Comparison of ENCODE assay signal across 1 cellular context in the genomic region with DNA sequence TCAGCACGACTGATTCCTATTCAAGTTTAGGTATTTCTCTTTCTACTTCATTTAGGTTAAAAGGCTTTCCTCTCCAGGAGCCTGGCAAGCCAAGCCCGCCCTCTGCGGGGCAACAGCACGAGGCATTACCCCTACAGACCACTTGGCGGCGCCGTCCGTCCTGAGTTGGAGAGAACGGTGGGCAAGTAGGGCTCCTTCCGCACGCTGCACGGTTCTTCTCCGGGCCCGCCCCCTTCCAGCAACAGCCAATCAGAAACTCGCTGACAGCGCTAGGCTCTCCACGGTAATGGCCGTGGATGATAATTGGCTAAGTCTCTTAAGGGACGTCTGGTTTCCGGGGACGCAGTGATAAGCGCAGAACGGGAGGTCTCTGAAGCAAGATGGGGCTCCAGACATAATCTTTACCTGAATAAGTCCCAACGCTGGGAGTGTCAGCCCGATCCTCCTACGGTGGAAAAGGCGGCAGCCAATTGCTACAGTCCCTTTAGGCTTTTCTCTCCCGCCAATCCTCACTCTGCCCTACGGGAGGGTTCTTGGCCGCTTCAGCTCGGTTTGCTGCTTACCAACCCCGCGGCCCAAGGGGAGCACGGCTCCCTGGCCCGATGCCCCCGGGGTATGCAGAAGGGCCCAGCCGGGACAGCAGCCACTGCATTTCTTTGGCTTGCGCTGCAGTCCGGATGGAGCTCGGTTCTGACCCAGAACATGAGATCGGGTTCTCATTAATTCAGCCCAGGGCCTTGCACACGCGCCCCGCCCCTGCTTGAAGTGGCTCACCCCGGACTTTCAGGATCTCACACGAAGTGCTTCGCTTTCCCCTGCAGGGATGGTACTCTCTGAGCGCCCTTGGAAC.
TF ChIP-seq lines count a peak whose summit lies in the region.

No MANE protein-coding gene starts in this region.

TF ChIP-seq in HepG2, 621 proteins besides CTCF, POLR2A, EP300 and RAD21 (continued from another document and continues in another):
- no peak for TF ChIP-seq ZNF646 (CRISPR knock-in tag; IDR thresholded peaks at IDR 0.05)
- TF ChIP-seq ZNF678 (CRISPR knock-in tag; IDR thresholded peaks at IDR 0.05): peak; percentile 67; the same call in 1 of the 2 replicates
- TF ChIP-seq CENPBD1 (CRISPR knock-in tag; IDR thresholded peaks at IDR 0.05; ENCODE audit: borderline replicate concordance, low read depth): no peak
- no peak for TF ChIP-seq SSRP1 (CRISPR knock-in tag; IDR thresholded peaks at IDR 0.05)
- TF ChIP-seq ZNF703 (CRISPR knock-in tag; IDR thresholded peaks at IDR 0.05; ENCODE audit: borderline replicate concordance): no peak
- no peak for TF ChIP-seq PCBP2 (optimal IDR thresholded peaks at IDR 0.05; ENCODE audit: low read depth, low read length, poor library complexity, severe bottlenecking)
- peak; percentile 53; the same call in 1 of the 2 replicates for TF ChIP-seq CBFB (CRISPR knock-in tag; IDR thresholded peaks at IDR 0.05)
- TF ChIP-seq KAT7 (CRISPR knock-in tag; IDR thresholded peaks at IDR 0.05; ENCODE audit: borderline replicate concordance): peak; percentile 86; the same call in 1 of the 2 replicates
- TF ChIP-seq PRMT3 (CRISPR knock-in tag; IDR thresholded peaks at IDR 0.05; ENCODE audit: borderline replicate concordance, low read depth): no peak
- no peak for TF ChIP-seq PBX3 (CRISPR knock-in tag; IDR thresholded peaks at IDR 0.05; ENCODE audit: borderline replicate concordance)
- TF ChIP-seq ZNF772 (CRISPR knock-in tag; IDR thresholded peaks at IDR 0.05): peak; percentile 78; the same call in 1 of the 2 replicates
- peak; percentile 81 for TF ChIP-seq KDM3A (CRISPR knock-in tag; IDR thresholded peaks at IDR 0.05; ENCODE audit: low read depth)
- 0 out of 2 replicates have a peak, but pooled peaks have one; percentile 20 for TF ChIP-seq HMG20A (CRISPR knock-in tag; IDR thresholded peaks at IDR 0.05; ENCODE audit: borderline replicate concordance)
- no peak for TF ChIP-seq U2AF2 (IDR thresholded peaks at IDR 0.05; ENCODE audit: low read depth, low read length)
- no peak for TF ChIP-seq ZFP82 (CRISPR knock-in tag; IDR thresholded peaks at IDR 0.05; ENCODE audit: borderline replicate concordance)
- TF ChIP-seq HMG20B (CRISPR knock-in tag; conservative IDR thresholded peaks at IDR 0.05): no peak
- peak; percentile 76; the same call in 1 of the 2 replicates for TF ChIP-seq RFX5 (IDR thresholded peaks at IDR 0.05; ENCODE audit: low read depth, low read length)
- TF ChIP-seq SIN3A (IDR thresholded peaks at IDR 0.05; ENCODE audit: borderline replicate concordance, low read depth, low read length): no peak
- no peak for TF ChIP-seq REXO4 (CRISPR knock-in tag; IDR thresholded peaks at IDR 0.05; ENCODE audit: borderline replicate concordance)
- TF ChIP-seq RFXANK (CRISPR knock-in tag; IDR thresholded peaks at IDR 0.05): peak; percentile 92
- TF ChIP-seq MAFG (CRISPR knock-in tag; IDR thresholded peaks at IDR 0.05): no peak
- peak in 1 of 2 experiments; percentile 65; a peak in 1 of 4 replicates for TF ChIP-seq REST (IDR thresholded peaks at IDR 0.05; ENCODE audit: borderline replicate concordance in 1 of 2, low read depth in 1 of 2, low read length in 2 of 2)
- TF ChIP-seq AKAP8 (CRISPR knock-in tag; IDR thresholded peaks at IDR 0.05): peak; percentile 40; the same call in 1 of the 2 replicates
- no peak for TF ChIP-seq NR2F6 (IDR thresholded peaks at IDR 0.05)
- peak; percentile 65; the same call in 1 of the 2 replicates for TF ChIP-seq NR2F6 (CRISPR knock-in tag; IDR thresholded peaks at IDR 0.05)
- TF ChIP-seq, protein P1, sequence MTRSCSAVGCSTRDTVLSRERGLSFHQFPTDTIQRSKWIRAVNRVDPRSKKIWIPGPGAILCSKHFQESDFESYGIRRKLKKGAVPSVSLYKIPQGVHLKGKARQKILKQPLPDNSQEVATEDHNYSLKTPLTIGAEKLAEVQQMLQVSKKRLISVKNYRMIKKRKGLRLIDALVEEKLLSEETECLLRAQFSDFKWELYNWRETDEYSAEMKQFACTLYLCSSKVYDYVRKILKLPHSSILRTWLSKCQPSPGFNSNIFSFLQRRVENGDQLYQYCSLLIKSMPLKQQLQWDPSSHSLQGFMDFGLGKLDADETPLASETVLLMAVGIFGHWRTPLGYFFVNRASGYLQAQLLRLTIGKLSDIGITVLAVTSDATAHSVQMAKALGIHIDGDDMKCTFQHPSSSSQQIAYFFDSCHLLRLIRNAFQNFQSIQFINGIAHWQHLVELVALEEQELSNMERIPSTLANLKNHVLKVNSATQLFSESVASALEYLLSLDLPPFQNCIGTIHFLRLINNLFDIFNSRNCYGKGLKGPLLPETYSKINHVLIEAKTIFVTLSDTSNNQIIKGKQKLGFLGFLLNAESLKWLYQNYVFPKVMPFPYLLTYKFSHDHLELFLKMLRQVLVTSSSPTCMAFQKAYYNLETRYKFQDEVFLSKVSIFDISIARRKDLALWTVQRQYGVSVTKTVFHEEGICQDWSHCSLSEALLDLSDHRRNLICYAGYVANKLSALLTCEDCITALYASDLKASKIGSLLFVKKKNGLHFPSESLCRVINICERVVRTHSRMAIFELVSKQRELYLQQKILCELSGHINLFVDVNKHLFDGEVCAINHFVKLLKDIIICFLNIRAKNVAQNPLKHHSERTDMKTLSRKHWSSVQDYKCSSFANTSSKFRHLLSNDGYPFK (CRISPR knock-in tag; IDR thresholded peaks at IDR 0.05; ENCODE audit: borderline replicate concordance): peak; percentile 82; the same call in 1 of the 2 replicates
- TF ChIP-seq, protein P2, sequence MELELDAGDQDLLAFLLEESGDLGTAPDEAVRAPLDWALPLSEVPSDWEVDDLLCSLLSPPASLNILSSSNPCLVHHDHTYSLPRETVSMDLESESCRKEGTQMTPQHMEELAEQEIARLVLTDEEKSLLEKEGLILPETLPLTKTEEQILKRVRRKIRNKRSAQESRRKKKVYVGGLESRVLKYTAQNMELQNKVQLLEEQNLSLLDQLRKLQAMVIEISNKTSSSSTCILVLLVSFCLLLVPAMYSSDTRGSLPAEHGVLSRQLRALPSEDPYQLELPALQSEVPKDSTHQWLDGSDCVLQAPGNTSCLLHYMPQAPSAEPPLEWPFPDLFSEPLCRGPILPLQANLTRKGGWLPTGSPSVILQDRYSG (CRISPR knock-in tag; IDR thresholded peaks at IDR 0.05): no peak
- peak; percentile 77; the same call in 1 of the 2 replicates for TF ChIP-seq PHF21A (CRISPR knock-in tag; IDR thresholded peaks at IDR 0.05)
- TF ChIP-seq TGIF2 (CRISPR knock-in tag; IDR thresholded peaks at IDR 0.05): no peak
- no peak for TF ChIP-seq ZNF790 (CRISPR knock-in tag; IDR thresholded peaks at IDR 0.05; ENCODE audit: borderline replicate concordance)
- no peak for TF ChIP-seq SIX1 (CRISPR knock-in tag; IDR thresholded peaks at IDR 0.05; ENCODE audit: borderline replicate concordance)
- no peak for TF ChIP-seq SKIL (CRISPR knock-in tag; IDR thresholded peaks at IDR 0.05; ENCODE audit: borderline replicate concordance)
- no peak for TF ChIP-seq KLF12 (CRISPR knock-in tag; IDR thresholded peaks at IDR 0.05; ENCODE audit: borderline replicate concordance)
- peak; percentile 90 for TF ChIP-seq ZNF350 (CRISPR knock-in tag; IDR thresholded peaks at IDR 0.05; ENCODE audit: borderline replicate concordance, low read depth)
- no peak for TF ChIP-seq ZNF138 (CRISPR knock-in tag; IDR thresholded peaks at IDR 0.05; ENCODE audit: low read depth)
- no peak for TF ChIP-seq FOXA1 (IDR thresholded peaks at IDR 0.05)
- TF ChIP-seq FOXA1 (CRISPR knock-in tag; IDR thresholded peaks at IDR 0.05): peak; percentile 15; the same call in 1 of the 2 replicates
- no peak for TF ChIP-seq ZMAT5 (CRISPR knock-in tag; IDR thresholded peaks at IDR 0.05; ENCODE audit: borderline replicate concordance, low read depth)
- TF ChIP-seq ZNF253 (CRISPR knock-in tag; IDR thresholded peaks at IDR 0.05; ENCODE audit: borderline replicate concordance): no peak
- no peak for TF ChIP-seq TCF12 (IDR thresholded peaks at IDR 0.05)
- TF ChIP-seq TCF12 (CRISPR knock-in tag; IDR thresholded peaks at IDR 0.05): 0 out of 2 replicates have a peak, but pooled peaks have one; percentile 37
